ENCODE assay signal across 8 cellular contexts in genomic region chr20:3890410-3890751, GRCh38. TPM values are rescaled to one million over a fixed set of nuclear protein-coding genes. Genes with fewer than 3 reads are reported as not detected.
DNase-seq lines count a peak whose midpoint lies in the region; ATAC-seq, FAIRE-seq and TF ChIP-seq lines count a peak whose summit lies in the region.

No MANE protein-coding gene starts in this region.

- H3K4me2 ChIP-seq in Loucy (ENCODE audit: low read depth, low read length, poor library complexity, severe bottlenecking) = peak overlapping the region; percentile 96
- H3K4me2 ChIP-seq in astrocyte (ENCODE audit: low read length) = peak overlapping the region; percentile 88

- H3K9me2 ChIP-seq in Loucy (replicated peaks; ENCODE audit: low read depth, low read length) = no peaks in the 10 kb centered on the region

- ATAC-seq in activated CD4-positive, CD25-positive, alpha-beta regulatory T cell treated with anti-CD3 and anti-CD28 coated beads, Interleukin-2, amount 50 U/mL, for 24 hours = no peak

- no peak for FAIRE-seq in astrocyte (lab: Jason Lieb, UNC)

- peaks cover 32% of the 10 kb centered on the region for H3K4me1 ChIP-seq in Loucy (ENCODE audit: insufficient read depth, low read length, poor library complexity, severe bottlenecking)
- peaks cover 40% of the 10 kb centered on the region for H3K4me1 ChIP-seq in astrocyte (ENCODE audit: insufficient read depth, low read length)
- H3K4me1 ChIP-seq in thyroid gland = peaks cover 29 to 54% of the 10 kb centered on the region in 2 donors

- no peak for TF ChIP-seq POLR2A in thyroid gland (IDR thresholded peaks at IDR 0.05)

- DNase-seq in DMS79 (lab: John Stamatoyannopoulos, UW) = peak; percentile 18
- peak; percentile 40 for DNase-seq in astrocyte (ENCODE audit: low read depth)
- DNase-seq in thyroid gland = no peak
- DNase-seq in stimulated activated naive CD4-positive, alpha-beta T cell treated with Interleukin-2 at 50 U/mL for 16 hours (lab: John Stamatoyannopoulos, UW) = no peak
- DNase-seq in SHP77 (lab: John Stamatoyannopoulos, UW) = no peak

- intact Hi-C loops in thyroid gland (cut with DNase I) = loop anchor here (10.0 kb wide), 1 partner anchor 124 kb away; the partner anchor contains the start of gene RNF24

- H3K79me2 ChIP-seq in Loucy (ENCODE audit: insufficient read depth, low read length) (peaks cover 80% of the 10 kb centered on the region), astrocyte (ENCODE audit: insufficient read depth, low read length) (peaks cover 93% of the 10 kb centered on the region)

- H3K27ac Mint-ChIP-seq in astrocyte (ENCODE audit: unreplicated experiment) = peak overlapping the region; percentile 95

- H3K4me3 Mint-ChIP-seq in astrocyte (ENCODE audit: unreplicated experiment) = peak overlapping the region; percentile 100

- H3F3A ChIP-seq in Loucy (ENCODE audit: low read depth) = no peaks in the 10 kb centered on the region

- H2AFZ ChIP-seq in Loucy (ENCODE audit: low read length) (no peak overlapping the region), astrocyte (ENCODE audit: low read depth, low read length) (no peak overlapping the region)

- peaks cover 24% of the 10 kb centered on the region for H3K4me1 Mint-ChIP-seq in astrocyte (ENCODE audit: low read depth, unreplicated experiment)

- H3K27ac ChIP-seq in astrocyte (ENCODE audit: low read depth, low read length) = peak overlapping the region; percentile 76
- H3K27ac ChIP-seq in layer of hippocampus (ENCODE audit: low read depth, low read length) = peak overlapping the region; percentile 96
- H3K27ac ChIP-seq in thyroid gland = peak overlapping the region; percentile 86 to 96 (median 93)

- H3K9ac ChIP-seq in Loucy (ENCODE audit: low read depth, low read length, poor library complexity, severe bottlenecking) (peak overlapping the region; percentile 95), astrocyte (ENCODE audit: low read length) (peak overlapping the region; percentile 92)

- no peaks in the 10 kb centered on the region for H3K27me3 Mint-ChIP-seq in astrocyte (ENCODE audit: low read depth, unreplicated experiment)

- H3K36me3 ChIP-seq in Loucy (ENCODE audit: insufficient read depth, low read length) = no peaks in the 10 kb centered on the region
- no peaks in the 10 kb centered on the region for H3K36me3 ChIP-seq in astrocyte (ENCODE audit: insufficient read depth, low read length)
- H3K36me3 ChIP-seq in thyroid gland = no peaks in the 10 kb centered on the region

- H3K4me3 ChIP-seq in Loucy (ENCODE audit: low read length, poor library complexity, severe bottlenecking) (peak overlapping the region; percentile 87), astrocyte (ENCODE audit: insufficient read depth, low read depth, low read length) (peak overlapping the region; percentile 95), thyroid gland (replicated peaks in 1 of 3) (peak overlapping the region; percentile 25 to 99 (median 74))

- H4K20me1 ChIP-seq in Loucy (ENCODE audit: insufficient read depth, low read length, poor library complexity, severe bottlenecking) = peaks cover 49% of the 10 kb centered on the region
- H4K20me1 ChIP-seq in astrocyte (ENCODE audit: insufficient read depth, low read length) = peaks cover 56% of the 10 kb centered on the region

- peaks cover 13% of the 10 kb centered on the region for H3K36me3 Mint-ChIP-seq in astrocyte (ENCODE audit: low read depth, unreplicated experiment)

- no peak for TF ChIP-seq CTCF in Loucy (conservative IDR thresholded peaks at IDR 0.05; ENCODE audit: low read length)
- TF ChIP-seq CTCF in astrocyte (IDR thresholded peaks at IDR 0.05; ENCODE audit: insufficient read depth, low read depth, low read length) = no peak
- TF ChIP-seq CTCF in thyroid gland (IDR thresholded peaks at IDR 0.05) = no peak

- H3K9me3 ChIP-seq in Loucy (ENCODE audit: insufficient read depth, low read depth, low read length) = no peaks in the 10 kb centered on the region
- no peaks in the 10 kb centered on the region for H3K9me3 ChIP-seq in astrocyte (ENCODE audit: insufficient read depth, low read depth, low read length)
- H3K9me3 ChIP-seq in thyroid gland = no peaks in the 10 kb centered on the region

- H3K9me3 Mint-ChIP-seq in astrocyte (ENCODE audit: unreplicated experiment) = peaks cover 2% of the 10 kb centered on the region

- H3K27me3 ChIP-seq in Loucy (ENCODE audit: insufficient read depth, low read length, poor library complexity, severe bottlenecking) (no peaks in the 10 kb centered on the region), astrocyte (ENCODE audit: insufficient read depth, low read length) (no peaks in the 10 kb centered on the region), layer of hippocampus (ENCODE audit: control insufficient read depth, insufficient read depth, low read length) (no peaks in the 10 kb centered on the region), thyroid gland (no peaks in the 10 kb centered on the region)

- WGBS in thyroid gland, 2 donors = 5% methylated on average over 3 of the region's 3 CpGs

RNA-seq across cellular contexts. Expression of gene PANK2, which starts 1.2 kb away (rescaled TPM):
- total RNA-seq in astrocyte (51.5 and 59.3 TPM in 2 replicates), thyroid gland (10 to 100 TPM; 52.3 to 63.4 (median 61.4) TPM)

RNA-seq across cellular contexts. Expression of gene MAVS, which starts 43.7 kb away (rescaled TPM):
- total RNA-seq in astrocyte (38.4 and 42.1 TPM in 2 replicates), thyroid gland (10 to 100 TPM; 30.4 to 52.3 (median 39.0) TPM)

Comparison
In these comparisons a context has a peak if more than half of its experiments do, and no peak if none do; other contexts are left out.
1. DNase-seq: peak in DMS79 (single experiment) and astrocyte (single experiment); none in thyroid gland (0 of 2), stimulated activated naive CD4-positive, alpha-beta T cell treated with Interleukin-2 at 50 U/mL for 16 hours (single experiment) and SHP77 (0 of 2).
2. Peak in every context shown above with its lines, with median percentiles within 50 percentile points of each other: H3K4me3 ChIP-seq and H3K27ac ChIP-seq.